Comparison of ENCODE assay signal across 1 cellular context in genomic region chr1:19582318-19582717, GRCh38.
TF ChIP-seq lines count a peak whose summit lies in the region.

No MANE protein-coding gene starts in this region.

TF ChIP-seq in HCT116, 20 proteins besides CTCF, POLR2A, EP300 and RAD21 (continued from another document):
- TF ChIP-seq, protein P1, sequence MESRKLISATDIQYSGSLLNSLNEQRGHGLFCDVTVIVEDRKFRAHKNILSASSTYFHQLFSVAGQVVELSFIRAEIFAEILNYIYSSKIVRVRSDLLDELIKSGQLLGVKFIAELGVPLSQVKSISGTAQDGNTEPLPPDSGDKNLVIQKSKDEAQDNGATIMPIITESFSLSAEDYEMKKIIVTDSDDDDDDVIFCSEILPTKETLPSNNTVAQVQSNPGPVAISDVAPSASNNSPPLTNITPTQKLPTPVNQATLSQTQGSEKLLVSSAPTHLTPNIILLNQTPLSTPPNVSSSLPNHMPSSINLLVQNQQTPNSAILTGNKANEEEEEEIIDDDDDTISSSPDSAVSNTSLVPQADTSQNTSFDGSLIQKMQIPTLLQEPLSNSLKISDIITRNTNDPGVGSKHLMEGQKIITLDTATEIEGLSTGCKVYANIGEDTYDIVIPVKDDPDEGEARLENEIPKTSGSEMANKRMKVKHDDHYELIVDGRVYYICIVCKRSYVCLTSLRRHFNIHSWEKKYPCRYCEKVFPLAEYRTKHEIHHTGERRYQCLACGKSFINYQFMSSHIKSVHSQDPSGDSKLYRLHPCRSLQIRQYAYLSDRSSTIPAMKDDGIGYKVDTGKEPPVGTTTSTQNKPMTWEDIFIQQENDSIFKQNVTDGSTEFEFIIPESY (IDR thresholded peaks at IDR 0.05; ENCODE audit: extremely low read depth, insufficient replicate concordance, low read length) = no peak
- TF ChIP-seq CBX3 (IDR thresholded peaks at IDR 0.05; ENCODE audit: low read depth) (no peak), JUND (IDR thresholded peaks at IDR 0.05) (no peak), EZH2 (IDR thresholded peaks at IDR 0.05) (no peak), EGR1 (IDR thresholded peaks at IDR 0.05; ENCODE audit: low read depth) (no peak), ZFX (IDR thresholded peaks at IDR 0.05) (no peak), TCF7L2 (IDR thresholded peaks at IDR 0.05; ENCODE audit: borderline replicate concordance, extremely low read depth, insufficient read depth, insufficient read length) (no peak), CEBPB (IDR thresholded peaks at IDR 0.05; ENCODE audit: low read depth) (no peak)
- TF ChIP-seq, protein P2, sequence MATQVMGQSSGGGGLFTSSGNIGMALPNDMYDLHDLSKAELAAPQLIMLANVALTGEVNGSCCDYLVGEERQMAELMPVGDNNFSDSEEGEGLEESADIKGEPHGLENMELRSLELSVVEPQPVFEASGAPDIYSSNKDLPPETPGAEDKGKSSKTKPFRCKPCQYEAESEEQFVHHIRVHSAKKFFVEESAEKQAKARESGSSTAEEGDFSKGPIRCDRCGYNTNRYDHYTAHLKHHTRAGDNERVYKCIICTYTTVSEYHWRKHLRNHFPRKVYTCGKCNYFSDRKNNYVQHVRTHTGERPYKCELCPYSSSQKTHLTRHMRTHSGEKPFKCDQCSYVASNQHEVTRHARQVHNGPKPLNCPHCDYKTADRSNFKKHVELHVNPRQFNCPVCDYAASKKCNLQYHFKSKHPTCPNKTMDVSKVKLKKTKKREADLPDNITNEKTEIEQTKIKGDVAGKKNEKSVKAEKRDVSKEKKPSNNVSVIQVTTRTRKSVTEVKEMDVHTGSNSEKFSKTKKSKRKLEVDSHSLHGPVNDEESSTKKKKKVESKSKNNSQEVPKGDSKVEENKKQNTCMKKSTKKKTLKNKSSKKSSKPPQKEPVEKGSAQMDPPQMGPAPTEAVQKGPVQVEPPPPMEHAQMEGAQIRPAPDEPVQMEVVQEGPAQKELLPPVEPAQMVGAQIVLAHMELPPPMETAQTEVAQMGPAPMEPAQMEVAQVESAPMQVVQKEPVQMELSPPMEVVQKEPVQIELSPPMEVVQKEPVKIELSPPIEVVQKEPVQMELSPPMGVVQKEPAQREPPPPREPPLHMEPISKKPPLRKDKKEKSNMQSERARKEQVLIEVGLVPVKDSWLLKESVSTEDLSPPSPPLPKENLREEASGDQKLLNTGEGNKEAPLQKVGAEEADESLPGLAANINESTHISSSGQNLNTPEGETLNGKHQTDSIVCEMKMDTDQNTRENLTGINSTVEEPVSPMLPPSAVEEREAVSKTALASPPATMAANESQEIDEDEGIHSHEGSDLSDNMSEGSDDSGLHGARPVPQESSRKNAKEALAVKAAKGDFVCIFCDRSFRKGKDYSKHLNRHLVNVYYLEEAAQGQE (IDR thresholded peaks at IDR 0.05; ENCODE audit: low read depth) = no peak
- TF ChIP-seq, protein P3, sequence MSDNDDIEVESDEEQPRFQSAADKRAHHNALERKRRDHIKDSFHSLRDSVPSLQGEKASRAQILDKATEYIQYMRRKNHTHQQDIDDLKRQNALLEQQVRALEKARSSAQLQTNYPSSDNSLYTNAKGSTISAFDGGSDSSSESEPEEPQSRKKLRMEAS (IDR thresholded peaks at IDR 0.05) = no peak
TF ChIP-seq in HCT116: peak in this region for 0.
